ENCODE assay signal across 2 cellular contexts in the genomic region with DNA sequence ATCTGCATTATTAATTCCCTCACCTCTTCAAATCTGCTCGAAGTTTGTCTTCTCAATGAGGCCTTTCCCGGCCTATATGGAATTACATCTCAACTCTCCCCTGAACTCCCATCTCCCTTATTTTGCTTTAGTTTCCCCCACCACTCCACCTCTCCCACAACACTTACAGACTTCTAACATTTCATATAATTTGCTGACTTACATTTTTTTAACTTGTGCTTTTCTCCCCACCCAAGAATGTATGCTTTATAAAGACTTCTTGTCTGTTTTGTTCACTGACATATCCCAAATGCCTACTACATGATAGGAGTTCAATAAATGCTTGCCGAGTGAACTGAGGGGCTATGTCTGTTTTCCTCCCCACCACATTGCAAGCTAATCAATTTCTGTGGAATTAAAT.
TF ChIP-seq lines count a peak whose summit lies in the region.

No MANE protein-coding gene starts in this region.

TF ChIP-seq in HCT116, 20 proteins besides CTCF, POLR2A, EP300 and RAD21 (continued from another document):
- no peak for TF ChIP-seq ELF1 (IDR thresholded peaks at IDR 0.05; ENCODE audit: borderline replicate concordance, low read depth)
- TF ChIP-seq, protein P1, sequence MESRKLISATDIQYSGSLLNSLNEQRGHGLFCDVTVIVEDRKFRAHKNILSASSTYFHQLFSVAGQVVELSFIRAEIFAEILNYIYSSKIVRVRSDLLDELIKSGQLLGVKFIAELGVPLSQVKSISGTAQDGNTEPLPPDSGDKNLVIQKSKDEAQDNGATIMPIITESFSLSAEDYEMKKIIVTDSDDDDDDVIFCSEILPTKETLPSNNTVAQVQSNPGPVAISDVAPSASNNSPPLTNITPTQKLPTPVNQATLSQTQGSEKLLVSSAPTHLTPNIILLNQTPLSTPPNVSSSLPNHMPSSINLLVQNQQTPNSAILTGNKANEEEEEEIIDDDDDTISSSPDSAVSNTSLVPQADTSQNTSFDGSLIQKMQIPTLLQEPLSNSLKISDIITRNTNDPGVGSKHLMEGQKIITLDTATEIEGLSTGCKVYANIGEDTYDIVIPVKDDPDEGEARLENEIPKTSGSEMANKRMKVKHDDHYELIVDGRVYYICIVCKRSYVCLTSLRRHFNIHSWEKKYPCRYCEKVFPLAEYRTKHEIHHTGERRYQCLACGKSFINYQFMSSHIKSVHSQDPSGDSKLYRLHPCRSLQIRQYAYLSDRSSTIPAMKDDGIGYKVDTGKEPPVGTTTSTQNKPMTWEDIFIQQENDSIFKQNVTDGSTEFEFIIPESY (IDR thresholded peaks at IDR 0.05; ENCODE audit: extremely low read depth, insufficient replicate concordance, low read length) = no peak
- no peak for TF ChIP-seq EZH2phosphoT487 (IDR thresholded peaks at IDR 0.05; ENCODE audit: borderline replicate concordance)

TF ChIP-seq in HEK293T, 16 proteins besides CTCF, POLR2A, EP300 and RAD21 (continued from another document):
- TF ChIP-seq SP1 (IDR thresholded peaks at IDR 0.05) (no peak), FOXK2 (IDR thresholded peaks at IDR 0.05) (no peak), L3MBTL2 (conservative IDR thresholded peaks at IDR 0.05) (no peak), BHLHE40 (IDR thresholded peaks at IDR 0.05; ENCODE audit: borderline replicate concordance) (no peak), HDGF (IDR thresholded peaks at IDR 0.05; ENCODE audit: borderline replicate concordance) (no peak), ZNF384 (IDR thresholded peaks at IDR 0.05) (no peak), FOXM1 (IDR thresholded peaks at IDR 0.05; ENCODE audit: borderline replicate concordance) (no peak), TARDBP (IDR thresholded peaks at IDR 0.05) (no peak)
